ENCODE assay signal across 17 cellular contexts in the genomic region with DNA sequence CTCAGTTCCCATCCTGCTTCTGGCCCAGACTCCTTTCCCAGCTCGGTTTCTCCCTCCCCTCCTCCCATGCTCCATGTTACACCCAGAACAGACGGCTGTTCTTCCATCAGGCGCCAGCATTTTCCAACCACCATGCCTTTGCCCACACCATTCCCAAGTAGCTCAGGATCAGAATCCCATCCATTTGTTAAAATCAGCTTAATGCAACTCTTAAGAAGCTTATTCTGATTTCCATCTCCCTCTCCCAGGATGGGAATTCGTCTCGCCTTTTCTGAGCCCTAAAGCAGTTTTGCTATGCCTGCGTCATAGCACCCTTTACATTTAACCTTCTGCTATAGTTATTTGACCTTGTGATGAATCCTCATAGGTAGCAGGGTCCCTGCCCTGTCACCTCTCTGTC.
A peak's percentile ranks its signal among the peaks of the same experiment; 100 is the strongest.
DNase-seq lines count a peak whose midpoint lies in the region; ATAC-seq, FAIRE-seq and TF ChIP-seq lines count a peak whose summit lies in the region.
"Had no signal": no experiment of that assay in that cellular context is flagged by ENCODE, and none has a peak within 500 bp of the region (broad histone marks: within the 10 kb centered on the region; RNA-seq: fewer than 3 reads in every experiment).

No MANE protein-coding gene starts in this region.

- TF ChIP-seq POLR2A in uterus (IDR thresholded peaks at IDR 0.05): no peak

- H3K4me2 ChIP-seq in astrocyte (ENCODE audit: low read length) (no peak overlapping the region), Karpas-422 (ENCODE audit: low read depth, low read length, poor library complexity, severe bottlenecking) (no peak overlapping the region)

- peak overlapping the region; percentile 56 for H3K27ac ChIP-seq in right cardiac atrium (ENCODE audit: low read length)
- peak overlapping the region; percentile 94 for H3K27ac ChIP-seq in astrocyte (ENCODE audit: low read depth, low read length)
- no peak overlapping the region for H3K27ac ChIP-seq in naive thymus-derived CD4-positive, alpha-beta T cell (ENCODE audit: low read depth, low read length)
- H3K27ac ChIP-seq in uterus: peak overlapping the region; percentile 74 to 84
- no peak overlapping the region for H3K27ac ChIP-seq in Karpas-422 (ENCODE audit: low read length)
- H3K27ac ChIP-seq: colonic mucosa, SK-N-MC had no signal

- H3K79me2 ChIP-seq in astrocyte (ENCODE audit: insufficient read depth, low read length) (peaks cover 46% of the 10 kb centered on the region), Karpas-422 (ENCODE audit: low read length) (no peaks in the 10 kb centered on the region)

- H4K20me1 ChIP-seq in astrocyte (ENCODE audit: insufficient read depth, low read length): no peaks in the 10 kb centered on the region
- no peaks in the 10 kb centered on the region for H4K20me1 ChIP-seq in Karpas-422 (ENCODE audit: insufficient read depth, low read depth, low read length)

- DNase-seq in right cardiac atrium (no peak), left cardiac atrium (no peak), astrocyte (ENCODE audit: low read depth) (no peak), uterus (no peak), NCI-H1417 (lab: John Stamatoyannopoulos, UW) (no peak), Karpas-422 (no peak)
- no peak for DNase-seq in naive thymus-derived CD4-positive, alpha-beta T cell
- DNase-seq: colonic mucosa, Kasumi-1, kidney glomerular epithelial cell, naive B cell, NCI-H1436 treated with DMSO at 0.1 percent for 48 hours, NCI-H510A, upper lobe of right lung had no signal

- H3K4me3 ChIP-seq in right cardiac atrium (ENCODE audit: low read length): no peak overlapping the region
- no peak overlapping the region for H3K4me3 ChIP-seq in astrocyte (ENCODE audit: insufficient read depth, low read depth, low read length)
- no peak overlapping the region for H3K4me3 ChIP-seq in naive thymus-derived CD4-positive, alpha-beta T cell (ENCODE audit: low read length)
- no peak overlapping the region for H3K4me3 ChIP-seq in uterus
- H3K4me3 ChIP-seq in Karpas-422 (ENCODE audit: low read length): no peak overlapping the region
- H3K4me3 ChIP-seq: colonic mucosa, SK-N-MC, upper lobe of right lung had no signal

- CTCF ChIA-PET in naive thymus-derived CD4-positive, alpha-beta T cell (lab: Charles Lee): interaction anchor here (1.0 kb wide), 1 partner anchor 16 kb away, joined by 3 read pairs; no protein-coding TSS in a partner anchor

- no peaks in the 10 kb centered on the region for H3K9me3 ChIP-seq in right cardiac atrium (ENCODE audit: control insufficient read depth, low read length)
- no peaks in the 10 kb centered on the region for H3K9me3 ChIP-seq in astrocyte (ENCODE audit: insufficient read depth, low read depth, low read length)
- no peaks in the 10 kb centered on the region for H3K9me3 ChIP-seq in naive thymus-derived CD4-positive, alpha-beta T cell (ENCODE audit: control insufficient read depth in 2 of 3, low read length in 3 of 3)
- no peaks in the 10 kb centered on the region for H3K9me3 ChIP-seq in uterus
- H3K9me3 ChIP-seq in Karpas-422 (ENCODE audit: low read length): no peaks in the 10 kb centered on the region
- H3K9me3 ChIP-seq: colonic mucosa, upper lobe of right lung had no signal

- peaks cover 35% of the 10 kb centered on the region for H3K4me1 ChIP-seq in right cardiac atrium (ENCODE audit: control insufficient read depth, insufficient read depth, low read length)
- H3K4me1 ChIP-seq in astrocyte (ENCODE audit: insufficient read depth, low read length): peaks cover 51% of the 10 kb centered on the region
- H3K4me1 ChIP-seq in naive thymus-derived CD4-positive, alpha-beta T cell (ENCODE audit: control insufficient read depth in 2 of 2, insufficient read depth in 2 of 2, low read length in 2 of 2): peaks cover 36 to 52% of the 10 kb centered on the region in 2 donors
- peaks cover 3 to 20% of the 10 kb centered on the region in 2 donors for H3K4me1 ChIP-seq in uterus
- no peaks in the 10 kb centered on the region for H3K4me1 ChIP-seq in Karpas-422 (ENCODE audit: low read length)

- no peak for FAIRE-seq in astrocyte (lab: Jason Lieb, UNC)

- no peak overlapping the region for H2AFZ ChIP-seq in astrocyte (ENCODE audit: low read depth, low read length)
- H2AFZ ChIP-seq in Karpas-422 (ENCODE audit: low read length): no peak overlapping the region

- H3K9ac ChIP-seq in astrocyte (ENCODE audit: low read length) (peak overlapping the region; percentile 48), Karpas-422 (ENCODE audit: low read length) (no peak overlapping the region)

- H3K9me2 ChIP-seq in Karpas-422 (replicated peaks; ENCODE audit: insufficient read depth, low read length): no peaks in the 10 kb centered on the region

- no peaks in the 10 kb centered on the region for H3K9me3 Mint-ChIP-seq in astrocyte (ENCODE audit: unreplicated experiment)
- no peaks in the 10 kb centered on the region for H3K9me3 Mint-ChIP-seq in naive thymus-derived CD4-positive, alpha-beta T cell
- H3K9me3 Mint-ChIP-seq: naive B cell, WTC11 had no signal

- POLR2A ChIA-PET in naive thymus-derived CD4-positive, alpha-beta T cell (lab: Charles Lee): interaction anchor here (0.9 kb wide), 1 partner anchor 26 kb away, joined by 3 read pairs; no protein-coding TSS in a partner anchor

- TF ChIP-seq CTCF in astrocyte (IDR thresholded peaks at IDR 0.05; ENCODE audit: insufficient read depth, low read depth, low read length) (no peak), uterus (IDR thresholded peaks at IDR 0.05) (no peak)

- H3K27me3 ChIP-seq in right cardiac atrium (ENCODE audit: control insufficient read depth, insufficient read depth) (no peaks in the 10 kb centered on the region), astrocyte (ENCODE audit: insufficient read depth, low read length) (no peaks in the 10 kb centered on the region), uterus (no peaks in the 10 kb centered on the region), Karpas-422 (ENCODE audit: low read length) (no peaks in the 10 kb centered on the region)
- H3K27me3 ChIP-seq in naive thymus-derived CD4-positive, alpha-beta T cell (ENCODE audit: control insufficient read depth in 2 of 2, insufficient read depth in 2 of 2, low read length in 2 of 2): no peaks in the 10 kb centered on the region
- H3K27me3 ChIP-seq: colonic mucosa, upper lobe of right lung had no signal

- H3K36me3 Mint-ChIP-seq in astrocyte (ENCODE audit: low read depth, unreplicated experiment): peaks cover 63% of the 10 kb centered on the region
- H3K36me3 Mint-ChIP-seq in naive thymus-derived CD4-positive, alpha-beta T cell: peaks cover 0 to 61% (median 3%) of the 10 kb centered on the region in 5 donors
- H3K36me3 Mint-ChIP-seq: WTC11 had no signal

- no peak for ATAC-seq in right cardiac atrium
- no peak for ATAC-seq in left cardiac atrium
- ATAC-seq in naive thymus-derived CD4-positive, alpha-beta T cell: no peak
- ATAC-seq in GM19467 (IDR thresholded peaks at IDR 0.05; ENCODE audit: unreplicated experiment): no peak
- ATAC-seq: WTC11 had no signal

- 80% methylated on average over 6 of the region's 6 CpGs for WGBS in right cardiac atrium

- intact Hi-C loops in right cardiac atrium (cut with DNase I) (loop anchor here in 2 of 4 donors (10.0 kb wide), 1 partner anchor 56 kb away; no protein-coding TSS in a partner anchor), left cardiac atrium (cut with DNase I) (loop anchor here in 1 of 2 donors (10.0 kb wide), 1 partner anchor 56 kb away; no protein-coding TSS in a partner anchor), uterus (cut with DNase I; ENCODE audit: low total_unique reads) (no loop called here)
- intact Hi-C loops in naive thymus-derived CD4-positive, alpha-beta T cell (cut with micrococcal nuclease): loop anchor here in 1 of 2 donors (2.0 to 5.0 kb wide), 2 partner anchors 14 to 134 kb away; no protein-coding TSS in a partner anchor

- no peak overlapping the region for H3K4me3 Mint-ChIP-seq in astrocyte (ENCODE audit: unreplicated experiment)
- H3K4me3 Mint-ChIP-seq in naive thymus-derived CD4-positive, alpha-beta T cell: peak overlapping the region in 2 of 10 donors; percentile 22 to 36
- H3K4me3 Mint-ChIP-seq: naive B cell, WTC11 had no signal

- H3K4me1 Mint-ChIP-seq in astrocyte (ENCODE audit: low read depth, unreplicated experiment): peaks cover 13% of the 10 kb centered on the region
- peaks cover 38 to 65% (median 49%) of the 10 kb centered on the region in 7 donors for H3K4me1 Mint-ChIP-seq in naive thymus-derived CD4-positive, alpha-beta T cell
- H3K4me1 Mint-ChIP-seq: WTC11 had no signal

- peak overlapping the region; percentile 1 for H3K27ac Mint-ChIP-seq in astrocyte (ENCODE audit: unreplicated experiment)
- peak overlapping the region in 6 of 9 donors; percentile 27 to 79 (median 50) for H3K27ac Mint-ChIP-seq in naive thymus-derived CD4-positive, alpha-beta T cell
- H3K27ac Mint-ChIP-seq: WTC11 had no signal

- peaks cover 92% of the 10 kb centered on the region for H3K36me3 ChIP-seq in astrocyte (ENCODE audit: insufficient read depth, low read length)
- no peaks in the 10 kb centered on the region for H3K36me3 ChIP-seq in naive thymus-derived CD4-positive, alpha-beta T cell (ENCODE audit: control insufficient read depth in 2 of 3, insufficient read depth in 3 of 3, low read length in 3 of 3)
- no peaks in the 10 kb centered on the region for H3K36me3 ChIP-seq in uterus
- no peaks in the 10 kb centered on the region for H3K36me3 ChIP-seq in Karpas-422 (ENCODE audit: insufficient read depth, low read length)
- H3K36me3 ChIP-seq: colonic mucosa had no signal

- H3K27me3 Mint-ChIP-seq in astrocyte (ENCODE audit: low read depth, unreplicated experiment): no peaks in the 10 kb centered on the region
- no peaks in the 10 kb centered on the region for H3K27me3 Mint-ChIP-seq in naive thymus-derived CD4-positive, alpha-beta T cell

Comparison
In these comparisons a context has a peak if more than half of its experiments do, and no peak if none do; other contexts are left out.
1. H3K27ac ChIP-seq: peak in right cardiac atrium (single experiment), astrocyte (single experiment) and uterus (2 of 2); none in naive thymus-derived CD4-positive, alpha-beta T cell (single experiment) and Karpas-422 (single experiment).